ENCODE assay signal across 3 cellular contexts in genomic region chr6:32042276-32042675, GRCh38. TPM values are rescaled to one million over a fixed set of nuclear protein-coding genes. Genes with fewer than 3 reads are reported as not detected.
"Had no signal": no experiment of that assay in that cellular context is flagged by ENCODE, and none has a peak within 500 bp of the region (broad histone marks: within the 10 kb centered on the region; RNA-seq: fewer than 3 reads in every experiment).

No MANE protein-coding gene starts in this region.

RNA-seq across cellular contexts. Expression of gene CYP21A2, which starts 4.1 kb away (rescaled TPM):
- total RNA-seq: LHCN-M2, M059J, NCI-H460 had no signal
